ENCODE assay signal across 24 cellular contexts in genomic region chr11:46260161-46260560, GRCh38. TPM values are rescaled to one million over a fixed set of nuclear protein-coding genes. Genes with fewer than 3 reads are reported as not detected.
DNase-seq lines count a peak whose midpoint lies in the region; ATAC-seq and TF ChIP-seq lines count a peak whose summit lies in the region.
"Had no signal": no experiment of that assay in that cellular context is flagged by ENCODE, and none has a peak within 500 bp of the region (broad histone marks: within the 10 kb centered on the region; RNA-seq: fewer than 3 reads in every experiment).

No MANE protein-coding gene starts in this region.

- H3K27ac ChIP-seq in KOPT-K1 (ENCODE audit: low read depth, low read length, poor library complexity, severe bottlenecking), result peak overlapping the region; percentile 43
- H3K27ac ChIP-seq: BLaER1 treated with 17β-estradiol and CSF1 and Interleukin-3, amounts not matched to agents 10 nM and 100 nM; neural progenitor cell; SK-N-MC; skin epidermis; testis had no signal

- no peak for TF ChIP-seq CTCF in chondrocyte (IDR thresholded peaks at IDR 0.05)

- H3K27ac Mint-ChIP-seq in chondrocyte (ENCODE audit: unreplicated experiment), result no peak overlapping the region
- no peak overlapping the region for H3K27ac Mint-ChIP-seq in activated CD4-positive, alpha-beta T cell treated with anti-CD3 and anti-CD28 coated beads, Interleukin-2, amount 10 ng/mL, durations not matched to agents 24 days and 14 days
- H3K27ac Mint-ChIP-seq: activated T-helper 2 cell treated with anti-CD3 and anti-CD28 coated beads, Interferon-gamma antibody, Interleukin-2, Interleukin-4, amounts not matched to agents 10 μg/mL and 5 μg/mL and 100 μg/mL, durations not matched to agents 14 hours and 24 hours and 36 hours; progenitor cell of endocrine pancreas had no signal

- DNase-seq in COLO668 (lab: John Stamatoyannopoulos, UW; ENCODE audit: unreplicated experiment) (peak; percentile 93), NCI-H345 (lab: John Stamatoyannopoulos, UW) (peak; percentile 72), chondrocyte (ENCODE audit: low spot score) (peak; percentile 58), middle frontal gyrus (ENCODE audit: extremely low spot score, low spot score) (no peak)
- DNase-seq in activated naive CD4-positive, alpha-beta T cell (lab: John Stamatoyannopoulos, UW), result no peak
- no peak for DNase-seq in activated CD4-positive, alpha-beta T cell treated with anti-CD3 and anti-CD28 coated beads, Interleukin-2, amount 10 ng/mL, durations not matched to agents 24 days and 14 days
- DNase-seq: activated CD8-positive, alpha-beta memory T cell treated with anti-CD3 and anti-CD28 coated beads, Interleukin-2, amount 50 U/mL, for 48 hours; effector CD4-positive, alpha-beta T cell; foreskin melanocyte; GDM1; hippocampal formation; left ventricle myocardium superior; NCI-H226; stimulated activated CD4-positive, alpha-beta T cell treated with anti-CD3 and anti-CD28 coated beads, Interleukin-1b, Interleukin-23, amount 100 ng/mL, for 48 hours; testis had no signal

- no peak overlapping the region for H3K4me3 Mint-ChIP-seq in chondrocyte (ENCODE audit: unreplicated experiment)
- no peak overlapping the region for H3K4me3 Mint-ChIP-seq in activated CD4-positive, alpha-beta T cell treated with anti-CD3 and anti-CD28 coated beads, Interleukin-2, amount 10 ng/mL, durations not matched to agents 24 days and 14 days

- H3K9me3 ChIP-seq in KOPT-K1 (ENCODE audit: insufficient read depth, low read length, poor library complexity, severe bottlenecking), result peaks cover 9% of the 10 kb centered on the region
- H3K9me3 ChIP-seq: testis had no signal

- H3K4me1 Mint-ChIP-seq in chondrocyte (ENCODE audit: low read depth), result no peaks in the 10 kb centered on the region
- H3K4me1 Mint-ChIP-seq in activated CD4-positive, alpha-beta T cell treated with anti-CD3 and anti-CD28 coated beads, Interleukin-2, amount 10 ng/mL, durations not matched to agents 24 days and 14 days, result no peaks in the 10 kb centered on the region

- no peaks in the 10 kb centered on the region for H3K36me3 ChIP-seq in KOPT-K1 (ENCODE audit: insufficient read depth, low read length)
- H3K36me3 ChIP-seq: BLaER1 treated with 17β-estradiol and CSF1 and Interleukin-3, amounts not matched to agents 10 nM and 100 nM; neural progenitor cell had no signal

- no peak for ATAC-seq in HG03097 (IDR thresholded peaks at IDR 0.05; ENCODE audit: low FRiP score, unreplicated experiment)
- ATAC-seq: HCT116, left ventricle myocardium superior had no signal

- no peaks in the 10 kb centered on the region for H3K36me3 Mint-ChIP-seq in chondrocyte (ENCODE audit: low read depth)
- H3K36me3 Mint-ChIP-seq in activated CD4-positive, alpha-beta T cell treated with anti-CD3 and anti-CD28 coated beads, Interleukin-2, amount 10 ng/mL, durations not matched to agents 24 days and 14 days (ENCODE audit: low read depth), result no peaks in the 10 kb centered on the region
- H3K36me3 Mint-ChIP-seq: neural progenitor cell had no signal

- intact Hi-C loops in activated CD4-positive, alpha-beta T cell treated with anti-CD3 and anti-CD28 coated beads, Interleukin-2, amount 10 ng/mL, durations not matched to agents 24 days and 14 days (cut with micrococcal nuclease), result no loop called here

- no peaks in the 10 kb centered on the region for H3K9me3 Mint-ChIP-seq in chondrocyte (ENCODE audit: low read depth)
- no peaks in the 10 kb centered on the region for H3K9me3 Mint-ChIP-seq in activated CD4-positive, alpha-beta T cell treated with anti-CD3 and anti-CD28 coated beads, Interleukin-2, amount 10 ng/mL, durations not matched to agents 24 days and 14 days
- H3K9me3 Mint-ChIP-seq: activated T-helper 2 cell treated with anti-CD3 and anti-CD28 coated beads, Interferon-gamma antibody, Interleukin-2, Interleukin-4, amounts not matched to agents 10 μg/mL and 5 μg/mL and 100 μg/mL, durations not matched to agents 14 hours and 24 hours and 36 hours; neural progenitor cell had no signal

- H3K27me3 Mint-ChIP-seq in chondrocyte (ENCODE audit: low read depth), result no peaks in the 10 kb centered on the region
- H3K27me3 Mint-ChIP-seq in activated CD4-positive, alpha-beta T cell treated with anti-CD3 and anti-CD28 coated beads, Interleukin-2, amount 10 ng/mL, durations not matched to agents 24 days and 14 days, result peaks cover 4% of the 10 kb centered on the region

RNA-seq across cellular contexts. Expression of gene CREB3L1, which starts 17.3 kb away (rescaled TPM):
- total RNA-seq in chondrocyte, result 83.1 to 192 TPM (median 190 TPM) in 3 replicates
- total RNA-seq in activated CD4-positive, alpha-beta T cell treated with anti-CD3 and anti-CD28 coated beads, Interleukin-2, amount 10 ng/mL, durations not matched to agents 24 days and 14 days, result 0.09 and 0.17 TPM in 2 replicates
- total RNA-seq: activated T-helper 2 cell treated with anti-CD3 and anti-CD28 coated beads, Interferon-gamma antibody, Interleukin-2, Interleukin-4, amounts not matched to agents 10 μg/mL and 5 μg/mL and 100 μg/mL, durations not matched to agents 14 hours and 24 hours and 36 hours had no signal

Comparison
In these comparisons a context has a peak if more than half of its experiments do, and no peak if none do; other contexts are left out.
1. DNase-seq: peak in COLO668 (single experiment), NCI-H345 (single experiment) and chondrocyte (single experiment); none in middle frontal gyrus (single experiment), activated naive CD4-positive, alpha-beta T cell (0 of 4) and activated CD4-positive, alpha-beta T cell treated with anti-CD3 and anti-CD28 coated beads, Interleukin-2, amount 10 ng/mL, durations not matched to agents 24 days and 14 days (single experiment).
2. RNA of gene CREB3L1, which starts 17.3 kb away (total RNA-seq): 83.1 to 192 TPM in chondrocyte; 0.09 to 0.17 TPM in activated CD4-positive, alpha-beta T cell treated with anti-CD3 and anti-CD28 coated beads, Interleukin-2, amount 10 ng/mL, durations not matched to agents 24 days and 14 days; every median in the first group is over 10 times any median in the second.